ENCODE assay signal across 9 cellular contexts in genomic region chr19:56139847-56140582, GRCh38. TPM values are rescaled to one million over a fixed set of nuclear protein-coding genes. Genes with fewer than 3 reads are reported as not detected.
DNase-seq lines count a peak whose midpoint lies in the region; ATAC-seq, FAIRE-seq and TF ChIP-seq lines count a peak whose summit lies in the region.
"Had no signal": no experiment of that assay in that cellular context is flagged by ENCODE, and none has a peak within 500 bp of the region (broad histone marks: within the 10 kb centered on the region; RNA-seq: fewer than 3 reads in every experiment).

No MANE protein-coding gene starts in this region.

- H3K27ac ChIP-seq in colonic mucosa, result peak overlapping the region; percentile 66

- intact Hi-C loops in colonic mucosa (cut with DNase I) (loop anchor here (5.0 kb wide), 1 partner anchor 33 kb away; no protein-coding TSS in a partner anchor), natural killer cell (cut with micrococcal nuclease) (loop anchor here (1.0 to 2.0 kb wide), 2 partner anchors 19 to 29 kb away; partner anchors contain the start of gene ZNF787)

- H3K36me3 Mint-ChIP-seq in natural killer cell, result no peaks in the 10 kb centered on the region

- no peaks in the 10 kb centered on the region for H3K9me3 Mint-ChIP-seq in natural killer cell

- H3K4me3 Mint-ChIP-seq in natural killer cell, result peak overlapping the region; percentile 99

- no peak for TF ChIP-seq CTCF in colonic mucosa (IDR thresholded peaks at IDR 0.05)
- no peak for TF ChIP-seq CTCF in natural killer cell (IDR thresholded peaks at IDR 0.05)

- H3K4me3 ChIP-seq in GM08714 (ENCODE audit: low read length) (peak overlapping the region; percentile 77), colonic mucosa (peak overlapping the region; percentile 44)

- no peak for FAIRE-seq in RCC 7860 (lab: Jason Lieb, UNC)

- H3K9me3 ChIP-seq in colonic mucosa, result no peaks in the 10 kb centered on the region

- H3K9ac ChIP-seq in colonic mucosa (ENCODE audit: low read depth in 2 of 2, low read length in 2 of 2), result peak overlapping the region; percentile 48 to 84

- ATAC-seq in natural killer cell (no peak), GM21515 (IDR thresholded peaks at IDR 0.05; ENCODE audit: unreplicated experiment) (no peak), GM18498 (IDR thresholded peaks at IDR 0.05; ENCODE audit: unreplicated experiment) (no peak)

- no peaks in the 10 kb centered on the region for H3K36me3 ChIP-seq in colonic mucosa

- peak overlapping the region; percentile 95 for H3K27ac Mint-ChIP-seq in natural killer cell

- H3K27me3 ChIP-seq in colonic mucosa, result no peaks in the 10 kb centered on the region

- peaks cover 27 to 40% of the 10 kb centered on the region in 2 donors for H3K4me1 Mint-ChIP-seq in natural killer cell

- H3K27me3 Mint-ChIP-seq in natural killer cell (ENCODE audit: low read depth in 2 of 2), result no peaks in the 10 kb centered on the region

- H3K4me1 ChIP-seq in colonic mucosa, result peaks cover 10% of the 10 kb centered on the region

- peak; percentile 84 for DNase-seq in NCI-H2227 treated with DMSO at 0.1 percent for 48 hours (lab: John Stamatoyannopoulos, UW)
- DNase-seq in colonic mucosa, result peak; percentile 46
- DNase-seq in natural killer cell, result no peak
- DNase-seq in GDM1 (lab: John Stamatoyannopoulos, UW), result no peak
- DNase-seq in RCC 7860 (ENCODE audit: low spot score), result no peak

RNA-seq across cellular contexts. Expression of gene ZNF444, which starts 1.1 kb away (rescaled TPM):
- total RNA-seq in colonic mucosa, result 10 to 100 TPM; 20.5 to 50.9 TPM
- 10 to 100 TPM; 14.5 to 21.9 (median 16.7) TPM for total RNA-seq in natural killer cell

RNA-seq across cellular contexts. Expression of gene ZNF787, which starts 18.9 kb away (rescaled TPM):
- total RNA-seq in colonic mucosa, result 10 to 100 TPM; 52.1 to 69.2 TPM
- total RNA-seq in natural killer cell, result 10 to 100 TPM; 23.9 to 42.0 (median 36.9) TPM

RNA-seq across cellular contexts. Expression of gene GALP, which starts 35.8 kb away (rescaled TPM):
- not detected for total RNA-seq in colonic mucosa
- total RNA-seq in natural killer cell, result not detected
- total RNA-seq: SK-MEL-5 had no signal

RNA-seq across cellular contexts. Expression of gene ZSCAN5B, which starts 57.6 kb away (rescaled TPM):
- not detected for total RNA-seq in colonic mucosa
- not detected for total RNA-seq in natural killer cell
- total RNA-seq: SK-MEL-5 had no signal

Comparison
In these comparisons a context has a peak if more than half of its experiments do, and no peak if none do; other contexts are left out.
1. DNase-seq: peak in NCI-H2227 treated with DMSO at 0.1 percent for 48 hours (single experiment) and colonic mucosa (single experiment); none in natural killer cell (single experiment), GDM1 (single experiment) and RCC 7860 (single experiment).